In the genomic region with DNA sequence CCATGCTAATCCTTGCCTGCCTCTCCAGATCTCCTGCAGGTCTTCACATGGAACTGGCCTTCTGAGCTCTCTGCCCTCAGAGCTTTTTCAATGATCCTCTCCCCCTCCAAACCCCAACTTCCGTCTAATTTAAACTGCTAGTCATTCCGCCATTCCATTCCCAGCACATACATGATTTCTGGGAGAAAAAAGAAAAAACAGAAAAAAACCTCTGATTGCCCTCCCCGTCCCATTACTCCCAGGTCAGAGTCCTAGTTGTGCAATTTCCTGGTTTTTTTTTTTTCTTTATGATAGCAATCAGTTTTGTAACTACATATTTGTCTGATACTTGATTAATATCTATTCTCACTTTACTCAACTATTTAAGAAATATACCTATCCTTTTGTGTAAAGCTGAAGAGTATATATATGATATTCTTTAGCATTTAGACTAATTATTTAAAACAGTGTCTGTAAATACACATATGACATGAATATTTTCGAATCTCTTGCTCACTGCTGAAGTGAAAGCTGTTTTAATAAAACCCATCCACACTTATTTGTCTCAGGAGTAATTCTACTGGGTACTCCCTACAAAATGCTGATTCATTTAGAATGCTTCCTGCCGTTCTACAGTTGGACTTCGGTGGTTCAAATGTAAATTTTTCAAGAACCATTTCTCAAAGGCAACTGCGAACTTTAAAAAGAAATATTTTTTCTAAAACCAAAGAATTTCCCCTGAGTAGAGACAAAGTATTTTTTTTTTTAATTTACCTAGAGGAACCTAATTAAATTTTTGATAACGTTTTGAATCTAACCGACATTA, we compare ENCODE assay signal across 8 cellular contexts. TPM values are rescaled to one million over a fixed set of nuclear protein-coding genes. Genes with fewer than 3 reads are reported as not detected.
DNase-seq lines count a peak whose midpoint lies in the region; ATAC-seq and TF ChIP-seq lines count a peak whose summit lies in the region.

No MANE protein-coding gene starts in this region.

- ATAC-seq in CD8-positive, alpha-beta T cell: no peak
- ATAC-seq in activated naive CD4-positive, alpha-beta T cell treated with anti-CD3 and anti-CD28 coated beads, Interleukin-2, amount 50 U/mL, for 72 hours: no peak
- no peak for ATAC-seq in stimulated activated naive CD8-positive, alpha-beta T cell treated with anti-CD3 and anti-CD28 coated beads, Interleukin-15, amount 100 ng/mL, for 72 hours

- H3K27me3 Mint-ChIP-seq in CD8-positive, alpha-beta T cell (ENCODE audit: low read depth): no peaks in the 10 kb centered on the region
- no peaks in the 10 kb centered on the region for H3K27me3 Mint-ChIP-seq in IgD-negative memory B cell
- H3K27me3 Mint-ChIP-seq in stimulated activated naive CD8-positive, alpha-beta T cell treated with anti-CD3 and anti-CD28 coated beads, Interleukin-15, amount 100 ng/mL, for 72 hours: no peaks in the 10 kb centered on the region

- H3K4me3 ChIP-seq in CD8-positive, alpha-beta T cell (ENCODE audit: low read depth, low read length): peak overlapping the region; percentile 90
- H3K4me3 ChIP-seq in iPS-20b (ENCODE audit: low read length): peak overlapping the region; percentile 88

- DNase-seq in CD8-positive, alpha-beta T cell: no peak
- DNase-seq in activated naive CD4-positive, alpha-beta T cell treated with anti-CD3 and anti-CD28 coated beads, Interleukin-2, amount 50 U/mL, for 72 hours (ENCODE audit: low spot score in 2 of 2): no peak
- DNase-seq in stimulated activated naive CD8-positive, alpha-beta T cell treated with anti-CD3 and anti-CD28 coated beads, Interleukin-15, amount 100 ng/mL, for 72 hours: no peak
- DNase-seq in NCI-H526 treated with DMSO at 0.1 percent for 48 hours (lab: John Stamatoyannopoulos, UW) (no peak), NCI-H446 treated with DMSO at 0.1 percent for 48 hours (lab: John Stamatoyannopoulos, UW) (no peak), GM19238 (ENCODE audit: insufficient read length, low spot score) (no peak)

- POLR2A ChIA-PET in CD8-positive, alpha-beta T cell (lab: Charles Lee): interaction anchor here (0.6 to 2.5 kb wide), 6 partner anchors 95 to 251 kb away, joined by 3 to 21 read pairs (median 4); a partner anchor contains a TSS

- H3K9ac ChIP-seq in iPS-20b (ENCODE audit: low read depth, low read length): peak overlapping the region; percentile 92

- H3K9me3 ChIP-seq in CD8-positive, alpha-beta T cell (ENCODE audit: low read length): no peaks in the 10 kb centered on the region
- H3K9me3 ChIP-seq in iPS-20b (ENCODE audit: insufficient read depth, low read depth, low read length): no peaks in the 10 kb centered on the region

- peaks cover 54% of the 10 kb centered on the region for H3K36me3 Mint-ChIP-seq in CD8-positive, alpha-beta T cell
- H3K36me3 Mint-ChIP-seq in IgD-negative memory B cell: peaks cover 9% of the 10 kb centered on the region
- peaks cover 45 to 57% of the 10 kb centered on the region in 2 donors for H3K36me3 Mint-ChIP-seq in activated naive CD4-positive, alpha-beta T cell treated with anti-CD3 and anti-CD28 coated beads, Interleukin-2, amount 50 U/mL, for 72 hours

- peak overlapping the region; percentile 94 for H3K27ac Mint-ChIP-seq in CD8-positive, alpha-beta T cell
- peak overlapping the region; percentile 88 to 97 (median 96) for H3K27ac Mint-ChIP-seq in IgD-negative memory B cell
- peak overlapping the region; percentile 95 to 98 for H3K27ac Mint-ChIP-seq in activated naive CD4-positive, alpha-beta T cell treated with anti-CD3 and anti-CD28 coated beads, Interleukin-2, amount 50 U/mL, for 72 hours
- H3K27ac Mint-ChIP-seq in stimulated activated naive CD8-positive, alpha-beta T cell treated with anti-CD3 and anti-CD28 coated beads, Interleukin-15, amount 100 ng/mL, for 72 hours: peak overlapping the region; percentile 88 to 97

- H3K27me3 ChIP-seq in CD8-positive, alpha-beta T cell (ENCODE audit: insufficient read depth, low read length): no peaks in the 10 kb centered on the region
- H3K27me3 ChIP-seq in iPS-20b (ENCODE audit: insufficient read depth, low read length): no peaks in the 10 kb centered on the region

- H3K27ac ChIP-seq in CD8-positive, alpha-beta T cell (ENCODE audit: low read depth, low read length): peak overlapping the region; percentile 85
- peak overlapping the region; percentile 64 for H3K27ac ChIP-seq in iPS-20b (ENCODE audit: low read length)

- H3K4me1 ChIP-seq in CD8-positive, alpha-beta T cell (ENCODE audit: insufficient read depth, low read length): peaks cover 35% of the 10 kb centered on the region
- no peaks in the 10 kb centered on the region for H3K4me1 ChIP-seq in iPS-20b (ENCODE audit: insufficient read depth, low read length)

- no peak for TF ChIP-seq CTCF in CD8-positive, alpha-beta T cell (IDR thresholded peaks at IDR 0.05)

- peak overlapping the region; percentile 87 for H3K4me3 Mint-ChIP-seq in CD8-positive, alpha-beta T cell
- H3K4me3 Mint-ChIP-seq in IgD-negative memory B cell: peak overlapping the region; percentile 94 to 100 (median 96)
- H3K4me3 Mint-ChIP-seq in stimulated activated naive CD8-positive, alpha-beta T cell treated with anti-CD3 and anti-CD28 coated beads, Interleukin-15, amount 100 ng/mL, for 72 hours: peak overlapping the region; percentile 83 to 93

- H3K9me3 Mint-ChIP-seq in CD8-positive, alpha-beta T cell: no peaks in the 10 kb centered on the region
- H3K9me3 Mint-ChIP-seq in IgD-negative memory B cell: no peaks in the 10 kb centered on the region
- peaks cover 0 to 4% of the 10 kb centered on the region in 2 donors for H3K9me3 Mint-ChIP-seq in activated naive CD4-positive, alpha-beta T cell treated with anti-CD3 and anti-CD28 coated beads, Interleukin-2, amount 50 U/mL, for 72 hours
- no peaks in the 10 kb centered on the region for H3K9me3 Mint-ChIP-seq in stimulated activated naive CD8-positive, alpha-beta T cell treated with anti-CD3 and anti-CD28 coated beads, Interleukin-15, amount 100 ng/mL, for 72 hours

- intact Hi-C loops in CD8-positive, alpha-beta T cell (cut with DNase I, micrococcal nuclease): loop anchor here in 1 of 2 experiments (1.0 to 10.0 kb wide), 6 partner anchors 8 to 631 kb away; a partner anchor contains a TSS

- peaks cover 15% of the 10 kb centered on the region for H3K36me3 ChIP-seq in CD8-positive, alpha-beta T cell (ENCODE audit: insufficient read depth, low read length)
- H3K36me3 ChIP-seq in iPS-20b (ENCODE audit: insufficient read depth, low read depth, low read length): peaks cover 43% of the 10 kb centered on the region

- CTCF ChIA-PET in CD8-positive, alpha-beta T cell (lab: Charles Lee): interaction anchor here (0.6 to 2.1 kb wide), 10 partner anchors 9 to 259 kb away, joined by 3 to 11 read pairs (median 4); no protein-coding TSS in a partner anchor

- H3K4me1 Mint-ChIP-seq in CD8-positive, alpha-beta T cell (ENCODE audit: low read depth): peaks cover 54% of the 10 kb centered on the region
- peaks cover 17 to 30% (median 27%) of the 10 kb centered on the region in 3 donors for H3K4me1 Mint-ChIP-seq in IgD-negative memory B cell
- peaks cover 58% of the 10 kb centered on the region for H3K4me1 Mint-ChIP-seq in stimulated activated naive CD8-positive, alpha-beta T cell treated with anti-CD3 and anti-CD28 coated beads, Interleukin-15, amount 100 ng/mL, for 72 hours

RNA-seq across cellular contexts. Expression of a gene that starts 1.5 kb away (rescaled TPM):
- 100 to 1,000 TPM; 243 to 252 TPM for total RNA-seq in CD8-positive, alpha-beta T cell
- 343 TPM for polyA plus RNA-seq in IgD-negative memory B cell
- total RNA-seq in activated naive CD4-positive, alpha-beta T cell treated with anti-CD3 and anti-CD28 coated beads, Interleukin-2, amount 50 U/mL, for 72 hours: 100 to 1,000 TPM; 322 to 373 TPM

RNA-seq across cellular contexts. Expression of a gene that starts 7.2 kb away (rescaled TPM):
- 1 to 10 TPM; 8.7 to 8.9 TPM for total RNA-seq in CD8-positive, alpha-beta T cell
- polyA plus RNA-seq in IgD-negative memory B cell: 11.3 TPM
- total RNA-seq in activated naive CD4-positive, alpha-beta T cell treated with anti-CD3 and anti-CD28 coated beads, Interleukin-2, amount 50 U/mL, for 72 hours: 10 to 100 TPM; 11.3 to 17.7 TPM
